9 cellular contexts compared by ENCODE assay signal in the genomic region with DNA sequence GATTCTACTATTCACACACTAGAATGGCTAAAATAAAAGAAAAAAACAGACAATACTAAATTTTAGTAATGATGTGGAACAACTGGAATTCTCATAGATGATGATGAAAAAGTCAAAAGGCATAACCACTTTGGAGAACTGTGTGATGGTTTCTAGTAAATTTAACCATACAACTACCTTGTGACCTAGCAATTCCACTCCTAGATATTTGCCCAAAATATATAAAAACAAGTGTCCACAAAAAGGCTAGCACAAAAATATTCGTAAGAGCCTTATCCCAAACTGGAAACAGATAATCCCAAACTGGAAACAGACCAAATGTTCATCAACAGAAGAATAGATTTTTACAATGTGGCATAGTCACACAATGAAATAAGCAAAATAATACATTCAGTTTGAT.
"Had no signal": no experiment of that assay in that cellular context is flagged by ENCODE, and none has a peak within 500 bp of the region (broad histone marks: within the 10 kb centered on the region; RNA-seq: fewer than 3 reads in every experiment).

No MANE protein-coding gene starts in this region.

- H3K4me2 ChIP-seq: GM23338 had no signal

- H3K4me1 ChIP-seq: HAP-1 had no signal

- H2AFZ ChIP-seq: GM23248, GM23338 had no signal

- H3K27ac ChIP-seq: GM23248 had no signal

- H3K9me3 ChIP-seq: HAP-1 had no signal

- ATAC-seq: GM23338, HCT116 had no signal

- DNase-seq: GM23248, GOT3, H7, H9, HCEC 1CT, HFFc6 had no signal

- H3K36me3 ChIP-seq: HAP-1 had no signal

- H3K9ac ChIP-seq: GM23248 had no signal

- H3K4me3 ChIP-seq: GM23248, GM23338, HAP-1 had no signal
